Comparison of ENCODE assay signal across 27 cellular contexts in genomic region chr16:10954903-10955302, GRCh38. TPM values are rescaled to one million over a fixed set of nuclear protein-coding genes. Genes with fewer than 3 reads are reported as not detected.
DNase-seq lines count a peak whose midpoint lies in the region; ATAC-seq and TF ChIP-seq lines count a peak whose summit lies in the region.
"Had no signal": no experiment of that assay in that cellular context is flagged by ENCODE, and none has a peak within 500 bp of the region (broad histone marks: within the 10 kb centered on the region; RNA-seq: fewer than 3 reads in every experiment).

No MANE protein-coding gene starts in this region.

- H3K9ac ChIP-seq in BLaER1, result peak overlapping the region; percentile 51; the same call in 1 of the 2 replicates
- H3K9ac ChIP-seq in MM.1S (ENCODE audit: low read length), result no peak overlapping the region

- ATAC-seq in left lobe of liver, result peak; percentile 53
- ATAC-seq: body of pancreas had no signal

- H3K4me1 Mint-ChIP-seq in T-helper 2 cell treated with Interferon-gamma antibody and Interleukin-4, amounts not matched to agents 5 μg/mL and 100 μg/mL, for 36 hours (ENCODE audit: low read depth), result peaks cover 43% of the 10 kb centered on the region

- H3K27me3 ChIP-seq in BLaER1 (no peaks in the 10 kb centered on the region), MM.1S (replicated peaks; ENCODE audit: insufficient read depth, low read length) (no peaks in the 10 kb centered on the region)
- H3K27me3 ChIP-seq: BE2C, body of pancreas, dorsolateral prefrontal cortex, neutrophil had no signal

- peak overlapping the region; percentile 75 for H3K4me2 ChIP-seq in BLaER1
- H3K4me2 ChIP-seq in OCI-LY7 (ENCODE audit: low read length), result peak overlapping the region; percentile 14; the same call in 1 of the 2 replicates
- no peak overlapping the region for H3K4me2 ChIP-seq in MM.1S (ENCODE audit: low read depth, low read length)

- no peaks in the 10 kb centered on the region for H3K9me3 ChIP-seq in BLaER1
- no peaks in the 10 kb centered on the region for H3K9me3 ChIP-seq in OCI-LY7 (ENCODE audit: low read length)
- no peaks in the 10 kb centered on the region for H3K9me3 ChIP-seq in MM.1S (replicated peaks; ENCODE audit: insufficient read depth, low read length)
- H3K9me3 ChIP-seq: BE2C, body of pancreas, neutrophil, prostate gland had no signal

- peaks cover 63% of the 10 kb centered on the region for H4K20me1 ChIP-seq in BLaER1
- peaks cover 18% of the 10 kb centered on the region for H4K20me1 ChIP-seq in OCI-LY7 (ENCODE audit: insufficient read depth, low read length)
- H4K20me1 ChIP-seq in MM.1S (ENCODE audit: insufficient read depth, low read length), result no peaks in the 10 kb centered on the region; the same call in 1 of the 2 replicates

- H3K4me1 ChIP-seq in BLaER1 (peaks cover 74% of the 10 kb centered on the region), OCI-LY7 (ENCODE audit: insufficient read depth, low read length, poor library complexity, severe bottlenecking) (peaks cover 56% of the 10 kb centered on the region), MM.1S (ENCODE audit: low read length) (peaks cover 9% of the 10 kb centered on the region)
- H3K4me1 ChIP-seq: prostate gland had no signal

- BruUV-seq in OCI-LY7 (replicated peaks; lab: Mats Ljungman, UMichigan), result no TSS peak

- H3F3A ChIP-seq in MM.1S (ENCODE audit: insufficient read depth, low read length), result no peaks in the 10 kb centered on the region

- H3K9me2 ChIP-seq in OCI-LY7 (ENCODE audit: insufficient read depth, low read length) (no peaks in the 10 kb centered on the region), MM.1S (replicated peaks; ENCODE audit: insufficient read depth, low read length) (no peaks in the 10 kb centered on the region)

- H3K9me3 Mint-ChIP-seq in T-helper 2 cell treated with Interferon-gamma antibody and Interleukin-4, amounts not matched to agents 5 μg/mL and 100 μg/mL, for 36 hours, result no peaks in the 10 kb centered on the region

- peaks cover 10% of the 10 kb centered on the region for H3K36me3 Mint-ChIP-seq in T-helper 2 cell treated with Interferon-gamma antibody and Interleukin-4, amounts not matched to agents 5 μg/mL and 100 μg/mL, for 36 hours (ENCODE audit: low read depth)

- no peaks in the 10 kb centered on the region for H3K27me3 Mint-ChIP-seq in T-helper 2 cell treated with Interferon-gamma antibody and Interleukin-4, amounts not matched to agents 5 μg/mL and 100 μg/mL, for 36 hours (ENCODE audit: low read depth)

- DNase-seq in T-helper 2 cell treated with Interferon-gamma antibody and Interleukin-4, amounts not matched to agents 5 μg/mL and 100 μg/mL, for 36 hours (ENCODE audit: low spot score), result no peak
- DNase-seq in T-helper 2 cell (no peak), OCI-LY7 (ENCODE audit: low spot score) (no peak), left lobe of liver (ENCODE audit: low spot score) (no peak), MM.1S (no peak), CD1c-positive myeloid dendritic cell (ENCODE audit: extremely low spot score) (no peak), NCI-H1092 treated with DMSO at 0.1 percent for 48 hours (lab: John Stamatoyannopoulos, UW) (no peak)
- DNase-seq: activated effector memory CD4-positive, alpha-beta T cell treated with anti-CD3 and anti-CD28 coated beads, Interleukin-2, amount 50 U/mL, for 16 hours; BE2C; body of pancreas; cerebellar nuclear complex; DND-41; dorsolateral prefrontal cortex; glutamatergic neuron; Kasumi-1; kidney; NCI-H1048; NCI-H187; NCI-H524 treated with DMSO at 0.1 percent for 48 hours; stimulated activated CD8-positive, alpha-beta memory T cell treated with anti-CD3 and anti-CD28 coated beads, Interleukin-4, amount 100 ng/mL, for 48 hours; substantia nigra; T1000 had no signal

- peaks cover 45% of the 10 kb centered on the region for H3K79me2 ChIP-seq in OCI-LY7 (ENCODE audit: insufficient read depth, low read depth, low read length)
- peaks cover 56% of the 10 kb centered on the region for H3K79me2 ChIP-seq in MM.1S (ENCODE audit: low read length)

- POLR2A ChIA-PET in OCI-LY7 (lab: Charles Lee), result no interaction called here

- peak overlapping the region; percentile 3 for H3K4me3 Mint-ChIP-seq in T-helper 2 cell treated with Interferon-gamma antibody and Interleukin-4, amounts not matched to agents 5 μg/mL and 100 μg/mL, for 36 hours

- H3K27ac Mint-ChIP-seq in T-helper 2 cell treated with Interferon-gamma antibody and Interleukin-4, amounts not matched to agents 5 μg/mL and 100 μg/mL, for 36 hours, result peak overlapping the region; percentile 9

- peak overlapping the region; percentile 51; the same call in 1 of the 2 replicates for H3K27ac ChIP-seq in BLaER1
- no peak overlapping the region for H3K27ac ChIP-seq in OCI-LY7 (ENCODE audit: low read depth, low read length, poor library complexity, severe bottlenecking)
- H3K27ac ChIP-seq in MM.1S (ENCODE audit: low read length), result no peak overlapping the region
- H3K27ac ChIP-seq: body of pancreas, dorsolateral prefrontal cortex, epithelial cell of prostate, neutrophil, prostate gland had no signal

- CTCF ChIA-PET in OCI-LY7 (lab: Charles Lee; ENCODE audit: unreplicated experiment), result no interaction called here

- H3K36me3 ChIP-seq in BLaER1, result peaks cover 24% of the 10 kb centered on the region
- H3K36me3 ChIP-seq in OCI-LY7 (ENCODE audit: insufficient read depth, low read length), result peaks cover 29% of the 10 kb centered on the region
- H3K36me3 ChIP-seq in MM.1S (replicated peaks; ENCODE audit: insufficient read depth, low read length), result no peaks in the 10 kb centered on the region
- H3K36me3 ChIP-seq: prostate gland had no signal

- H3K4me3 ChIP-seq in BLaER1, result no peak overlapping the region
- H3K4me3 ChIP-seq in OCI-LY7 (ENCODE audit: low read depth, low read length, poor library complexity, severe bottlenecking), result no peak overlapping the region
- no peak overlapping the region for H3K4me3 ChIP-seq in MM.1S (ENCODE audit: low read length)
- H3K4me3 ChIP-seq: body of pancreas, dorsolateral prefrontal cortex, lung, prostate gland had no signal

- TF ChIP-seq CTCF in OCI-LY7 (conservative IDR thresholded peaks at IDR 0.05; ENCODE audit: low read length) (no peak), MM.1S (IDR thresholded peaks at IDR 0.05; ENCODE audit: low read length) (no peak)

- no peak overlapping the region for H2AFZ ChIP-seq in OCI-LY7 (ENCODE audit: low read length)
- H2AFZ ChIP-seq in MM.1S (ENCODE audit: low read length), result no peak overlapping the region

- intact Hi-C loops in OCI-LY7 (cut with micrococcal nuclease; ENCODE audit: unreplicated experiment), result loop anchor here (5.0 kb wide), 1 partner anchor 402 kb away; no protein-coding TSS in a partner anchor

RNA-seq across cellular contexts. Expression of gene CLEC16A, which starts 10.5 kb away (rescaled TPM):
- total RNA-seq in OCI-LY7 (2014; rRNA removed; shearing (Covaris generic)), result 26.2 and 31.1 TPM in 2 replicates
- total RNA-seq in OCI-LY7 (2022) (50.9 and 52.0 TPM in 2 replicates), left lobe of liver (21.6 TPM)

RNA-seq across cellular contexts. Expression of gene DEXI, which starts 12.6 kb away (rescaled TPM):
- total RNA-seq in OCI-LY7 (2014; rRNA removed; shearing (Covaris generic)), result 12.7 and 17.6 TPM in 2 replicates
- 13.5 and 15.1 TPM in 2 replicates for total RNA-seq in OCI-LY7 (2022)
- total RNA-seq in left lobe of liver, result 66.8 TPM
